31 cellular contexts compared by ENCODE assay signal in the genomic region with DNA sequence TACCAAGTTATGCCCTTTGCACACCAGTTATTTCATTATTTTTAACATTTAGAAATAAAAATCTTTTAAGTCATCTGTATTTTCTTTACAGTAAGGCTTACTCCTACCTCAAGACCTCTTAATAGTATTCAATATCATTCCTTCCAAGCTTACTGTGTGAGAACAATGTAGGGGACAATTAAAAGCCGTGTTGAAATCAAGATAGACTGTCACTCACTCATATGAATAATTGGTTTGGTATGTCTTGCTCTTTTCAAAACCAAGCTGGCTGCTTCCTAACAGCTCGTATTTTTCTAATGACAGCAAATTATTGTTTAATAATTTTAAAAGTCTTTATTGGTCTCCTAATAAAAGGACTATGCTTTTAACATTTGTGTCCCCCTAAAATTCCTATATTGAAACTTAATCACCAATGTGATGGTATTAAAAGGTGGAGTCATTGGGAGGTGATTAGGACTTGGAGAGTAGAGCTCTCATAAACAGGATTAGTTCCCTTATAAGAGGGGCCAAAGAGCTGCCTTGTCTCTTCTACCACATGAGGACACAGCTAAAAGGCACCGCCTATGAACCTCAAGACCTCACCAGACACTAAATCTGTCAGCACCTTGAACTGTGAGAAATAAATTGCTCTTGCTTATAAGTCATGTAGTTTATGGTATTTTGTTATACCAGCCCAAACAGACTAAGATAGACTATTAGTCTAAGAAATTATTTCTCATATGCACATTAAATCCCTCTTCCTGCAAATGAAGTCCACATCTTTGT. TPM values are rescaled to one million over a fixed set of nuclear protein-coding genes. Genes with fewer than 3 reads are reported as not detected.
A peak's percentile ranks its signal among the peaks of the same experiment; 100 is the strongest.
DNase-seq lines count a peak whose midpoint lies in the region; ATAC-seq, FAIRE-seq and TF ChIP-seq lines count a peak whose summit lies in the region.
"Had no signal": no experiment of that assay in that cellular context is flagged by ENCODE, and none has a peak within 500 bp of the region (broad histone marks: within the 10 kb centered on the region; RNA-seq: fewer than 3 reads in every experiment).

No MANE protein-coding gene starts in this region.

- in situ Hi-C loops in K562 (cut with MboI), result no loop called here

- no peaks in the 10 kb centered on the region for H3K9me3 ChIP-seq in Loucy (ENCODE audit: insufficient read depth, low read depth, low read length)
- H3K9me3 ChIP-seq in K562 (replicated peaks; ENCODE audit: control insufficient read depth, insufficient read depth, low read depth, low read length), result no peaks in the 10 kb centered on the region
- H3K9me3 ChIP-seq in Caco-2, result no peaks in the 10 kb centered on the region
- H3K9me3 ChIP-seq: A549, body of pancreas, neutrophil, thoracic aorta, vagina had no signal

- H3K4me1 ChIP-seq in Loucy (ENCODE audit: insufficient read depth, low read length, poor library complexity, severe bottlenecking), result peaks cover 18% of the 10 kb centered on the region
- peaks cover 0 to 3% of the 10 kb centered on the region in 2 experiments; a peak in 3 of 5 replicates for H3K4me1 ChIP-seq in K562 (replicated peaks in 1 of 2; ENCODE audit: control insufficient read depth in 2 of 2, insufficient read depth in 2 of 2, low read length in 2 of 2)
- H3K4me1 ChIP-seq in Caco-2, result no peaks in the 10 kb centered on the region

- intact Hi-C loops in K562 (cut with micrococcal nuclease), result no loop called here
- intact Hi-C loops in activated CD4-positive, alpha-beta memory T cell treated with anti-CD3 and anti-CD28 coated beads for 36 hours (cut with micrococcal nuclease), result no loop called here
- intact Hi-C loops in Caco-2 (cut with micrococcal nuclease; ENCODE audit: unreplicated experiment), result loop anchor here (10.0 kb wide), 1 partner anchor 123 kb away; a partner anchor contains a TSS

- TF ChIP-seq POLR2A in K562 (conservative IDR thresholded peaks at IDR 0.05), result no peak

- H2AFZ ChIP-seq in Loucy (ENCODE audit: low read length) (no peak overlapping the region), K562 (ENCODE audit: low read depth, low read length) (no peak overlapping the region)
- H2AFZ ChIP-seq: hepatocyte had no signal

- TF ChIP-seq EP300 in K562 (IDR thresholded peaks at IDR 0.05; ENCODE audit: low read length), result no peak

- CTCF ChIA-PET in K562 (lab: Yijun Ruan, JAX; ENCODE audit: low intra/inter-chr PET ratio) (no interaction called here), Caco-2 (lab: Charles Lee) (no interaction called here)
- CTCF ChIA-PET in activated CD4-positive, alpha-beta memory T cell treated with anti-CD3 and anti-CD28 coated beads, Interleukin-2, amount 10 ng/mL, durations not matched to agents 7 days and 5 days (lab: Charles Lee), result no interaction called here
- CTCF ChIA-PET in activated CD4-positive, alpha-beta memory T cell treated with anti-CD3 and anti-CD28 coated beads for 36 hours (lab: Charles Lee), result interaction anchor here (0.6 kb wide), 1 partner anchor 56 kb away, joined by 3 read pairs; no protein-coding TSS in a partner anchor

- peak overlapping the region; percentile 60 for H3K4me2 ChIP-seq in Loucy (ENCODE audit: low read depth, low read length, poor library complexity, severe bottlenecking)
- no peak overlapping the region for H3K4me2 ChIP-seq in K562 (ENCODE audit: insufficient read depth, low read length)
- H3K4me2 ChIP-seq: A549, BLaER1, hepatocyte had no signal

- peak; percentile 47 for ATAC-seq in K562
- ATAC-seq in GM19397 (IDR thresholded peaks at IDR 0.05; ENCODE audit: unreplicated experiment), result no peak
- ATAC-seq: A549; body of pancreas; HCT116; left lobe of liver; stimulated activated naive CD8-positive, alpha-beta T cell treated with anti-CD3 and anti-CD28 coated beads, Interleukin-15, Interleukin-2, amounts not matched to agents 100 U/mL and 50 U/mL, for 24 hours had no signal

- TF ChIP-seq CTCF in AG10803 (conservative IDR thresholded peaks at IDR 0.05; ENCODE audit: low read length) (no peak), Loucy (conservative IDR thresholded peaks at IDR 0.05; ENCODE audit: low read length) (no peak), K562 (IDR thresholded peaks at IDR 0.05 in 2 of 3, conservative IDR thresholded peaks at IDR 0.05 in 1 of 3; ENCODE audit: insufficient read depth in 2 of 3, low read depth in 1 of 3, low read length in 3 of 3) (no peak), Caco-2 (IDR thresholded peaks at IDR 0.05; ENCODE audit: insufficient read depth in 1 of 2, low read depth in 1 of 2, low read length in 1 of 2, severe bottlenecking in 1 of 2, unreplicated experiment in 1 of 2) (no peak)

- no peaks in the 10 kb centered on the region for H3K9me2 ChIP-seq in Loucy (replicated peaks; ENCODE audit: low read depth, low read length)

- H3K27ac ChIP-seq in K562 (ENCODE audit: extremely low read depth, low read depth, low read length), result no peak overlapping the region
- H3K27ac ChIP-seq: A549, BLaER1, body of pancreas, hepatocyte, neutrophil, thoracic aorta, vagina had no signal

- H3K9ac ChIP-seq in Loucy (ENCODE audit: low read depth, low read length, poor library complexity, severe bottlenecking), result no peak overlapping the region
- H3K9ac ChIP-seq in K562 (ENCODE audit: insufficient read depth in 1 of 2, low read depth in 2 of 2, low read length in 2 of 2), result no peak overlapping the region
- H3K9ac ChIP-seq: BLaER1 had no signal

- H3K36me3 ChIP-seq in Loucy (ENCODE audit: insufficient read depth, low read length), result no peaks in the 10 kb centered on the region
- no peaks in the 10 kb centered on the region for H3K36me3 ChIP-seq in K562 (ENCODE audit: control insufficient read depth, insufficient read depth, low read length)
- no peaks in the 10 kb centered on the region for H3K36me3 ChIP-seq in Caco-2 (ENCODE audit: control insufficient read depth, insufficient read depth, low read length)
- H3K36me3 ChIP-seq: neutrophil, thoracic aorta, vagina had no signal

- no peaks in the 10 kb centered on the region for H3F3A ChIP-seq in Loucy (ENCODE audit: low read depth)

- peaks cover 23% of the 10 kb centered on the region for H3K4me1 Mint-ChIP-seq in activated CD4-positive, alpha-beta memory T cell treated with anti-CD3 and anti-CD28 coated beads, Interleukin-2, amount 10 ng/mL, durations not matched to agents 7 days and 5 days
- peaks cover 29% of the 10 kb centered on the region for H3K4me1 Mint-ChIP-seq in activated CD4-positive, alpha-beta memory T cell treated with anti-CD3 and anti-CD28 coated beads for 36 hours (ENCODE audit: low read depth)
- peaks cover 17% of the 10 kb centered on the region for H3K4me1 Mint-ChIP-seq in Caco-2 (ENCODE audit: low read depth, unreplicated experiment)

- no peaks in the 10 kb centered on the region for H3K27me3 Mint-ChIP-seq in activated CD4-positive, alpha-beta memory T cell treated with anti-CD3 and anti-CD28 coated beads, Interleukin-2, amount 10 ng/mL, durations not matched to agents 7 days and 5 days
- H3K27me3 Mint-ChIP-seq in activated CD4-positive, alpha-beta memory T cell treated with anti-CD3 and anti-CD28 coated beads for 36 hours, result no peaks in the 10 kb centered on the region
- no peaks in the 10 kb centered on the region for H3K27me3 Mint-ChIP-seq in Caco-2 (ENCODE audit: insufficient read depth, unreplicated experiment)
- H3K27me3 Mint-ChIP-seq: naive B cell, progenitor cell of endocrine pancreas had no signal

- H4K20me1 ChIP-seq in Loucy (ENCODE audit: insufficient read depth, low read length, poor library complexity, severe bottlenecking), result no peaks in the 10 kb centered on the region
- no peaks in the 10 kb centered on the region for H4K20me1 ChIP-seq in K562 (replicated peaks; ENCODE audit: control insufficient read depth, insufficient read depth, low read length)

- H3K9me3 Mint-ChIP-seq in activated CD4-positive, alpha-beta memory T cell treated with anti-CD3 and anti-CD28 coated beads, Interleukin-2, amount 10 ng/mL, durations not matched to agents 7 days and 5 days, result peaks cover 3% of the 10 kb centered on the region
- H3K9me3 Mint-ChIP-seq in activated CD4-positive, alpha-beta memory T cell treated with anti-CD3 and anti-CD28 coated beads for 36 hours, result peaks cover 4% of the 10 kb centered on the region
- H3K9me3 Mint-ChIP-seq in Caco-2 (ENCODE audit: unreplicated experiment), result peaks cover 9% of the 10 kb centered on the region

- no peak for TF ChIP-seq RAD21 in K562 (CRISPR knock-in tag; conservative IDR thresholded peaks at IDR 0.05 in 1 of 2, IDR thresholded peaks at IDR 0.05 in 1 of 2)

- no peak overlapping the region for H3K27ac Mint-ChIP-seq in activated CD4-positive, alpha-beta memory T cell treated with anti-CD3 and anti-CD28 coated beads, Interleukin-2, amount 10 ng/mL, durations not matched to agents 7 days and 5 days
- H3K27ac Mint-ChIP-seq in activated CD4-positive, alpha-beta memory T cell treated with anti-CD3 and anti-CD28 coated beads for 36 hours, result no peak overlapping the region
- H3K27ac Mint-ChIP-seq in Caco-2 (ENCODE audit: unreplicated experiment), result no peak overlapping the region
- H3K27ac Mint-ChIP-seq: progenitor cell of endocrine pancreas had no signal

- H3K4me3 ChIP-seq in AG10803 (ENCODE audit: low read length) (no peak overlapping the region), Loucy (ENCODE audit: low read length, poor library complexity, severe bottlenecking) (peak overlapping the region; percentile 40), K562 (no peak overlapping the region), Caco-2 (ENCODE audit: low read depth, low read length) (no peak overlapping the region)
- H3K4me3 ChIP-seq: A549, BLaER1, body of pancreas, hepatocyte, thoracic aorta, vagina had no signal

- DNase-seq in AG10803 (ENCODE audit: low read depth), result peak; percentile 12
- peak in 1 of 4 experiments; percentile 50 for DNase-seq in K562 (ENCODE audit: extremely low read depth in 1 of 4, low spot score in 3 of 4)
- peak; percentile 1 for DNase-seq in kidney glomerular epithelial cell (lab: John Stamatoyannopoulos, UW)
- DNase-seq in activated CD4-positive, alpha-beta memory T cell treated with anti-CD3 and anti-CD28 coated beads, Interleukin-2, amount 10 ng/mL, durations not matched to agents 7 days and 5 days, result no peak
- DNase-seq in activated CD4-positive, alpha-beta memory T cell treated with anti-CD3 and anti-CD28 coated beads for 36 hours, result no peak
- no peak for DNase-seq in Caco-2
- DNase-seq: activated CD4-positive, alpha-beta T cell treated with anti-CD3 and anti-CD28 coated beads for 1 hour; activated CD8-positive, alpha-beta memory T cell treated with anti-CD3 and anti-CD28 coated beads for 24 hours; activated gamma-delta T cell treated with Interleukin-2 at 50 U/mL for 16 hours; body of pancreas; effector CD4-positive, alpha-beta T cell; foreskin melanocyte; GF-D8; naive B cell; NCI-H1417; NCI-H2029 treated with DMSO at 0.1 percent for 48 hours; NCI-H2227 treated with DMSO at 0.1 percent for 48 hours; NCI-H69; stimulated activated naive CD8-positive, alpha-beta T cell treated with anti-CD3 and anti-CD28 coated beads, Interleukin-15, Interleukin-2, amounts not matched to agents 100 U/mL and 50 U/mL, for 24 hours; T-helper 2 cell had no signal

- no peak overlapping the region for H3K4me3 Mint-ChIP-seq in activated CD4-positive, alpha-beta memory T cell treated with anti-CD3 and anti-CD28 coated beads, Interleukin-2, amount 10 ng/mL, durations not matched to agents 7 days and 5 days
- no peak overlapping the region for H3K4me3 Mint-ChIP-seq in activated CD4-positive, alpha-beta memory T cell treated with anti-CD3 and anti-CD28 coated beads for 36 hours
- H3K4me3 Mint-ChIP-seq in Caco-2 (ENCODE audit: unreplicated experiment), result no peak overlapping the region

- BruUV-seq in K562 (replicated peaks; lab: Mats Ljungman, UMichigan) (no TSS peak), Caco-2 (replicated peaks; lab: Mats Ljungman, UMichigan) (no TSS peak)

- H3K36me3 Mint-ChIP-seq in activated CD4-positive, alpha-beta memory T cell treated with anti-CD3 and anti-CD28 coated beads, Interleukin-2, amount 10 ng/mL, durations not matched to agents 7 days and 5 days (ENCODE audit: low read depth), result peaks cover 11% of the 10 kb centered on the region
- H3K36me3 Mint-ChIP-seq in activated CD4-positive, alpha-beta memory T cell treated with anti-CD3 and anti-CD28 coated beads for 36 hours, result peaks cover 12% of the 10 kb centered on the region
- H3K36me3 Mint-ChIP-seq in Caco-2 (ENCODE audit: insufficient read depth, unreplicated experiment), result peaks cover 7% of the 10 kb centered on the region

- no peaks in the 10 kb centered on the region for H3K27me3 ChIP-seq in Loucy (ENCODE audit: insufficient read depth, low read length, poor library complexity, severe bottlenecking)
- no peaks in the 10 kb centered on the region for H3K27me3 ChIP-seq in K562 (ENCODE audit: control insufficient read depth in 2 of 2, insufficient read depth in 2 of 2, low read length in 2 of 2)
- H3K27me3 ChIP-seq in Caco-2 (replicated peaks; ENCODE audit: control insufficient read depth, insufficient read depth, low read length), result no peaks in the 10 kb centered on the region
- H3K27me3 ChIP-seq: body of pancreas, hepatocyte, neutrophil, vagina had no signal

- H3K9me1 ChIP-seq in K562 (ENCODE audit: control insufficient read depth, insufficient read depth, low read length), result no peaks in the 10 kb centered on the region

- peaks cover 51% of the 10 kb centered on the region for H3K79me2 ChIP-seq in Loucy (ENCODE audit: insufficient read depth, low read length)
- H3K79me2 ChIP-seq in K562 (ENCODE audit: control insufficient read depth, insufficient read depth, low read length), result peaks cover 64% of the 10 kb centered on the region

- FAIRE-seq in K562 (lab: Jason Lieb, UNC), result no peak

- 17% methylated on average over 3 of the region's 3 CpGs for WGBS in K562 (ENCODE audit: insufficient coverage, low coverage, missing lambda C conversion rate)

- POLR2A ChIA-PET in K562 (lab: Yijun Ruan, JAX) (no interaction called here), Caco-2 (lab: Charles Lee) (no interaction called here)
- POLR2A ChIA-PET in activated CD4-positive, alpha-beta memory T cell treated with anti-CD3 and anti-CD28 coated beads, Interleukin-2, amount 10 ng/mL, durations not matched to agents 7 days and 5 days (lab: Charles Lee), result no interaction called here
- POLR2A ChIA-PET in activated CD4-positive, alpha-beta memory T cell treated with anti-CD3 and anti-CD28 coated beads for 36 hours (lab: Charles Lee), result no interaction called here

RNA-seq across cellular contexts. Expression of a gene that starts 4.1 kb away (rescaled TPM):
- total RNA-seq in K562 (2011; cell fraction: chromatin; rRNA removed; ENCODE audit: low replicate concordance), result 26.1 and 45.2 TPM in 2 replicates
- 7.8 and 14.6 TPM in 2 replicates for total RNA-seq in K562 (2011; cell fraction: nucleolus; rRNA removed)
- 21.9 and 24.7 TPM in 2 replicates for total RNA-seq in K562 (2011; cell fraction: nucleoplasm; rRNA removed)
- 16.4 and 22.6 TPM in 2 replicates for total RNA-seq in K562 (2014; rRNA removed)
- 24.2 and 27.6 TPM in 2 replicates for total RNA-seq in K562 (2014; rRNA removed; fragmentation: Illumina TruSeq; extraction: Trizol)
- total RNA-seq in K562 (2015; rRNA removed; fragmentation: Illumina TruSeq; extraction: Trizol), result 17.1 and 18.3 TPM in 2 replicates
- total RNA-seq in K562 (2021), result 26.1 and 26.2 TPM in 2 replicates
- polyA plus RNA-seq in K562 (2011; rRNA removed), result 41.5 and 46.2 TPM in 2 replicates
- 21.0 and 29.4 TPM in 2 replicates for polyA plus RNA-seq in K562 (2011; cell fraction: cytosol; rRNA removed)
- 27.1 and 46.3 TPM in 2 replicates for polyA plus RNA-seq in K562 (2011; cell fraction: nucleus; rRNA removed)
- polyA plus RNA-seq in K562 (2012), result 17.9 and 23.3 TPM in 2 replicates
- 18.9 and 20.8 TPM in 2 replicates for polyA plus RNA-seq in K562 (2014; fragmentation: Illumina TruSeq; extraction: Trizol)
- 10 to 100 TPM; 24.1 to 37.5 TPM for polyA plus RNA-seq in K562 (2014; fragmentation: Nextera tagmentation; extraction: Ambion mirVana)
- 26.8 and 31.1 TPM in 2 replicates for polyA plus RNA-seq in K562 (2014; rRNA removed)
- polyA minus RNA-seq in K562 (2011; rRNA and poly(A)+ RNA removed), result 52.5 and 59.0 TPM in 2 replicates
- 15.7 and 16.7 TPM in 2 replicates for polyA minus RNA-seq in K562 (2011; cell fraction: cytosol; rRNA and poly(A)+ RNA removed)
- polyA minus RNA-seq in K562 (2011; cell fraction: nucleus; rRNA and poly(A)+ RNA removed), result 20.6 and 23.3 TPM in 2 replicates
- total RNA-seq in activated CD4-positive, alpha-beta memory T cell treated with anti-CD3 and anti-CD28 coated beads, Interleukin-2, amount 10 ng/mL, durations not matched to agents 7 days and 5 days, result 10 to 100 TPM; 25.9 to 27.3 TPM
- total RNA-seq in activated CD4-positive, alpha-beta memory T cell treated with anti-CD3 and anti-CD28 coated beads for 36 hours, result 10 to 100 TPM; 45.6 to 47.5 TPM
- 27.8 and 30.5 TPM in 2 replicates for total RNA-seq in Caco-2 (2022)

Comparison
In these comparisons a context has a peak if more than half of its experiments do, and no peak if none do; other contexts are left out.
1. DNase-seq: peak in AG10803 (single experiment) and kidney glomerular epithelial cell (single experiment); none in activated CD4-positive, alpha-beta memory T cell treated with anti-CD3 and anti-CD28 coated beads, Interleukin-2, amount 10 ng/mL, durations not matched to agents 7 days and 5 days (single experiment), activated CD4-positive, alpha-beta memory T cell treated with anti-CD3 and anti-CD28 coated beads for 36 hours (single experiment) and Caco-2 (0 of 2).